Comparison of ENCODE assay signal across 10 cellular contexts in genomic region chr2:157444643-157445040, GRCh38. TPM values are rescaled to one million over a fixed set of nuclear protein-coding genes. Genes with fewer than 3 reads are reported as not detected.
A peak's percentile ranks its signal among the peaks of the same experiment; 100 is the strongest.
DNase-seq lines count a peak whose midpoint lies in the region; ATAC-seq lines count a peak whose summit lies in the region.
"Had no signal": no experiment of that assay in that cellular context is flagged by ENCODE, and none has a peak within 500 bp of the region (broad histone marks: within the 10 kb centered on the region; RNA-seq: fewer than 3 reads in every experiment).

No MANE protein-coding gene starts in this region.

- ATAC-seq in HG02623 (IDR thresholded peaks at IDR 0.05; ENCODE audit: unreplicated experiment): peak; percentile 25
- peak; percentile 46 for ATAC-seq in stimulated activated effector memory CD8-positive, alpha-beta T cell treated with anti-CD3 and anti-CD28 coated beads, Interleukin-12 subunit alpha, Interleukin-12 subunit beta, amount 100 ng/mL, for 72 hours
- no peak for ATAC-seq in HG03139 (IDR thresholded peaks at IDR 0.05; ENCODE audit: unreplicated experiment)
- ATAC-seq: A549 had no signal

- H3K36me3 Mint-ChIP-seq in activated T-cell treated with anti-CD3 and anti-CD28 coated beads, Interleukin-2, amount 50 U/mL, for 24 hours (ENCODE audit: low read depth): peaks cover 54% of the 10 kb centered on the region
- peaks cover 59% of the 10 kb centered on the region for H3K36me3 Mint-ChIP-seq in stimulated activated effector memory CD8-positive, alpha-beta T cell treated with anti-CD3 and anti-CD28 coated beads, Interleukin-12 subunit alpha, Interleukin-12 subunit beta, amount 100 ng/mL, for 72 hours

- DNase-seq in NOMO-1 treated with DMSO at 0.1 percent for 48 hours (lab: John Stamatoyannopoulos, UW; ENCODE audit: unreplicated experiment) (peak; percentile 7), NOMO-1 treated with dmso at 0.1 percent for 144 hours (lab: John Stamatoyannopoulos, UW; ENCODE audit: unreplicated experiment) (no peak), SW 1271 (lab: John Stamatoyannopoulos, UW) (no peak), G401 (ENCODE audit: low spot score) (no peak)
- peak; percentile 71 for DNase-seq in activated T-cell treated with anti-CD3 and anti-CD28 coated beads, Interleukin-2, amount 50 U/mL, for 24 hours
- peak in 1 of 2 donors; percentile 80 for DNase-seq in stimulated activated effector memory CD8-positive, alpha-beta T cell treated with anti-CD3 and anti-CD28 coated beads, Interleukin-12 subunit alpha, Interleukin-12 subunit beta, amount 100 ng/mL, for 72 hours (ENCODE audit: low spot score in 2 of 2)
- DNase-seq: NCI-H146 had no signal

- H3K4me1 Mint-ChIP-seq in activated T-cell treated with anti-CD3 and anti-CD28 coated beads, Interleukin-2, amount 50 U/mL, for 24 hours (ENCODE audit: low read depth): peaks cover 49% of the 10 kb centered on the region
- H3K4me1 Mint-ChIP-seq in stimulated activated effector memory CD8-positive, alpha-beta T cell treated with anti-CD3 and anti-CD28 coated beads, Interleukin-12 subunit alpha, Interleukin-12 subunit beta, amount 100 ng/mL, for 72 hours: peaks cover 46% of the 10 kb centered on the region

- in situ Hi-C loops in G401 (cut with HindIII; ENCODE audit: low sequenced_read_pairs): no loop called here

- no peaks in the 10 kb centered on the region for H3K9me3 Mint-ChIP-seq in activated T-cell treated with anti-CD3 and anti-CD28 coated beads, Interleukin-2, amount 50 U/mL, for 24 hours
- H3K9me3 Mint-ChIP-seq in stimulated activated effector memory CD8-positive, alpha-beta T cell treated with anti-CD3 and anti-CD28 coated beads, Interleukin-12 subunit alpha, Interleukin-12 subunit beta, amount 100 ng/mL, for 72 hours: no peaks in the 10 kb centered on the region

- H3K27ac Mint-ChIP-seq in activated T-cell treated with anti-CD3 and anti-CD28 coated beads, Interleukin-2, amount 50 U/mL, for 24 hours: peak overlapping the region; percentile 97
- peak overlapping the region; percentile 99 for H3K27ac Mint-ChIP-seq in stimulated activated effector memory CD8-positive, alpha-beta T cell treated with anti-CD3 and anti-CD28 coated beads, Interleukin-12 subunit alpha, Interleukin-12 subunit beta, amount 100 ng/mL, for 72 hours

- H3K27me3 Mint-ChIP-seq in activated T-cell treated with anti-CD3 and anti-CD28 coated beads, Interleukin-2, amount 50 U/mL, for 24 hours: no peaks in the 10 kb centered on the region

- peak overlapping the region; percentile 92 for H3K4me3 Mint-ChIP-seq in activated T-cell treated with anti-CD3 and anti-CD28 coated beads, Interleukin-2, amount 50 U/mL, for 24 hours
- H3K4me3 Mint-ChIP-seq in stimulated activated effector memory CD8-positive, alpha-beta T cell treated with anti-CD3 and anti-CD28 coated beads, Interleukin-12 subunit alpha, Interleukin-12 subunit beta, amount 100 ng/mL, for 72 hours: peak overlapping the region; percentile 94

RNA-seq across cellular contexts. Expression of gene CYTIP, which starts 0.8 kb away (rescaled TPM):
- not detected in 2 replicates for total RNA-seq in G401 (2014; rRNA removed; shearing (Covaris generic))

Comparison
In these comparisons a context has a peak if more than half of its experiments do, and no peak if none do; other contexts are left out.
1. DNase-seq: peak in NOMO-1 treated with DMSO at 0.1 percent for 48 hours (single experiment) and activated T-cell treated with anti-CD3 and anti-CD28 coated beads, Interleukin-2, amount 50 U/mL, for 24 hours (single experiment); none in NOMO-1 treated with dmso at 0.1 percent for 144 hours (single experiment), SW 1271 (0 of 2) and G401 (single experiment).